In the genomic region with DNA sequence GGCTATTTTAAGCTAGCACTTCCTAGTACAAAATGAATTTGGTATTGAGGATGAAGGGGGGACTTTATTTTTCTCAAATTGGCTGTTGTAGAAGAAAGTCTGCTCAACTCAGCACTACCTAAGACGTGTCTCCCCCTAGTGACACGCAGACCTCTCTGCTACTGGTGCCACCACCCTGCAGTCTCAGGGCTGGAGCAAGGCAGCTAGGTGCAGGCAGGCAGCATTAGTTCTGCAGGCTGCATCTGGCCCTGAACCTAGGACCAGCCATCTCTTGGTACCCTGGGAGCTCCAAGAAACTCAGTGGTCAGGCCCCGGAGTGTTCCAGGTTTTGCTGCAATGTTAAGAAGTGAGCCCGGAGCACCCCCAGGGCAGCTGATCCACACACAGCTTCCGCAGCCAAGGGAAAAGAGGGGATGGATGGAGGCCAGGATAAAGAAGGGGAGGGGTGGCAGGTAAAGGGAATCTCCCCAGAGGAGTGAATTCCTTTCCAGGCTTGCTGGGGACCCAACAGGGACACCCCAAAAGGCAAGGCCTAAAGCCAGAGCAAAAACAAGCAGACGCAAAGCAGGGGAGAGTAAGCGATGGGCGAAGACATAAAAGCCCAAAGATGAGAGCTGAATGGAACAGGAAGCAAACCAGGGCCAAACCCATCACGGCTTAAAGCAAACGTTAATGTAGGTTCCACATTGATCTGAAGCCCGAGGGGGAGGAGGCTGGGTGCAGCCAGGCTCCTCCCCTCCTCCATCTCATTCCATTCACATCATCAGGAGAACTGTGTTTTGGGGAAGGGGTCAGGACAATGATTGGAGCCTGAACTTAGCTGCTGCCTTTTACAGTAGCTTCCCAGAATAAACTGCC, we compare ENCODE assay signal across 8 cellular contexts.
DNase-seq lines count a peak whose midpoint lies in the region; ATAC-seq and TF ChIP-seq lines count a peak whose summit lies in the region.

No MANE protein-coding gene starts in this region.

- peak; percentile 24 for DNase-seq in stimulated activated CD4-positive, alpha-beta T cell treated with anti-CD3 and anti-CD28 coated beads, Interleukin-15, amount 100 ng/mL, for 24 hours
- no peak for DNase-seq in stimulated activated CD4-positive, alpha-beta T cell treated with anti-CD3 and anti-CD28 coated beads, Interleukin-12 subunit alpha, Interleukin-12 subunit beta, amount 100 ng/mL, for 4 hours
- DNase-seq in LHCN-M2 (ENCODE audit: low read depth) (peak; percentile 30), left kidney (ENCODE audit: low read depth, low spot score) (peak; percentile 59)
- DNase-seq in stimulated activated CD4-positive, alpha-beta T cell treated with anti-CD3 and anti-CD28 coated beads, Interleukin-4, amount 100 ng/mL, for 1 hour = no peak

- peaks cover 88% of the 10 kb centered on the region for H3K4me1 Mint-ChIP-seq in brain

- ATAC-seq in GM18868 (IDR thresholded peaks at IDR 0.05; ENCODE audit: unreplicated experiment) = no peak
- ATAC-seq in GM18858 (IDR thresholded peaks at IDR 0.05; ENCODE audit: unreplicated experiment) = no peak

- H3K27ac Mint-ChIP-seq in brain = peak overlapping the region; percentile 47 to 94 (median 75)

- H3K9me3 Mint-ChIP-seq in brain = no peaks in the 10 kb centered on the region

- peaks cover 8% of the 10 kb centered on the region for H3K27me3 Mint-ChIP-seq in brain

- peak; percentile 37 to 69 for TF ChIP-seq CTCF in brain (conservative IDR thresholded peaks at IDR 0.05)

- peaks cover 7% of the 10 kb centered on the region for H3K36me3 Mint-ChIP-seq in brain

- H3K4me3 Mint-ChIP-seq in brain = peak overlapping the region in 3 of 5 experiments; percentile 3 to 32 (median 7)

Comparison
In these comparisons a context has a peak if more than half of its experiments do, and no peak if none do; other contexts are left out.
1. DNase-seq: peak in stimulated activated CD4-positive, alpha-beta T cell treated with anti-CD3 and anti-CD28 coated beads, Interleukin-15, amount 100 ng/mL, for 24 hours (single experiment), LHCN-M2 (single experiment) and left kidney (single experiment); none in stimulated activated CD4-positive, alpha-beta T cell treated with anti-CD3 and anti-CD28 coated beads, Interleukin-12 subunit alpha, Interleukin-12 subunit beta, amount 100 ng/mL, for 4 hours (single experiment) and stimulated activated CD4-positive, alpha-beta T cell treated with anti-CD3 and anti-CD28 coated beads, Interleukin-4, amount 100 ng/mL, for 1 hour (single experiment).